Comparison of ENCODE assay signal across 8 cellular contexts in the genomic region with DNA sequence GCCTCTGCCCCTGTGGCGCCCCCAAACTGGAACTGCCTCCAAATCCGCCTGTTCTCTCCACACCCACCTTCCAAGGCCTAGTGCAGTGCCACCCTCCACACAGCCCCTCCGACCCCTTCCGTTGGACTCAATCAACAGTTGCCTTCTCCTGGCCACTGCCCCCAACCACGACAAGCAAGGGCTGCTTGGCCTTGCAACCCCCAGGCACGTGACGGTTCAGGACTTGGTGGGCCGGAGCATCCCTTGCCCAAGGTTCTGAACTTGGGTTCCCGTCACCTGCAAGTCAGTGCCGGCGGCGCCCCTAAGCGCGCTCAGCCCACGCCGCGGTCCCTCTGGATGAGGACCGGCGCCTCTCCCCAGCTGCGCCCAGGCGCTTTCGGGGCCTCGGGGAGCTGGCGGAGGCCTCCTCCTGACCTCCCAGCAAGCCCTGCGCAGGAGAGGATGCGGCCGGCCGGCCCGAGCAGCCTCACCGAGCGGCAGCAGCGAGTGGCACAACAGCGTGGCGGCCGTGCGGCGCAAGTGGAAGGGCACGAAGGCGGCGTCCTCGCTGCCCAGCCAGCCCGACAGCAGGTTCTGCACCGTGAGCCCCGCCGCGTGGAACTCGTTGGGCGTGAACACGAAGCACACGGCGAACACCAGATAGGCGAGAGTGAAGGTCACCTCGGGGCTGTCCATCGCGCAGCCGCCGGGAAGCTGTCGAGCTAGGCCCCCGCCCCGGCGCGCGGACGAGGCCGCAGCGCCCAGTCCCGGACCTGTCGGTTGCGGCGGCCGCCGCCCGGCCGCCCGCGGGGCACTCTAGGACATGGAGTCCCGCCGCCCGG. TPM values are rescaled to one million over a fixed set of nuclear protein-coding genes. Genes with fewer than 3 reads are reported as not detected.
A peak's percentile ranks its signal among the peaks of the same experiment; 100 is the strongest.
DNase-seq lines count a peak whose midpoint lies in the region; ATAC-seq and TF ChIP-seq lines count a peak whose summit lies in the region.

No MANE protein-coding gene starts in this region.

- ATAC-seq in GM19023 (IDR thresholded peaks at IDR 0.05; ENCODE audit: unreplicated experiment) = peak; percentile 12
- ATAC-seq in HG03354 (IDR thresholded peaks at IDR 0.05; ENCODE audit: poor library complexity, severe bottlenecking, unreplicated experiment) = peak; percentile 24

- H3K27ac ChIP-seq in C4-2B (peak overlapping the region; percentile 97), VCaP (peak overlapping the region; percentile 96), dorsolateral prefrontal cortex (peak overlapping the region; percentile 36 to 96 (median 89))

- TF ChIP-seq CTCF in C4-2B (conservative IDR thresholded peaks at IDR 0.05) (no peak), VCaP (conservative IDR thresholded peaks at IDR 0.05) (no peak), dorsolateral prefrontal cortex (IDR thresholded peaks at IDR 0.05 in 54 of 56, conservative IDR thresholded peaks at IDR 0.05 in 2 of 56; ENCODE audit: low read depth in 1 of 56, partially characterized antibody in 56 of 56) (no peak), lower leg skin (IDR thresholded peaks at IDR 0.05) (no peak)

- 1 to 6% methylated on average over 23 to 60 of the region's 79 CpGs for WGBS in lower leg skin, 2 donors

- H3K4me3 ChIP-seq in dorsolateral prefrontal cortex (peak overlapping the region; percentile 57 to 93 (median 83)), lower leg skin (ENCODE audit: low read depth, poor library complexity, severe bottlenecking) (peak overlapping the region; percentile 63)

- DNase-seq in dorsolateral prefrontal cortex = peak in 6 of 10 donors; percentile 32 to 74 (median 51)
- no peak for DNase-seq in lower leg skin (ENCODE audit: low spot score in 2 of 2)
- DNase-seq in stimulated activated naive CD4-positive, alpha-beta T cell (lab: John Stamatoyannopoulos, UW) = peak in 4 of 6 experiments; percentile 37 to 59 (median 50)
- no peak for DNase-seq in NCI-H1436 treated with DMSO at 0.1 percent for 48 hours (lab: John Stamatoyannopoulos, UW)

- intact Hi-C loops in dorsolateral prefrontal cortex (cut with DNase I) (loop anchor here in 1 of 2 donors (5.0 kb wide), 1 partner anchor 137 kb away; a partner anchor contains a TSS), lower leg skin (cut with DNase I; ENCODE audit: low total_unique reads) (no loop called here)

- TF ChIP-seq POLR2A in lower leg skin (IDR thresholded peaks at IDR 0.05) = no peak

- H3K27me3 ChIP-seq in dorsolateral prefrontal cortex = no peaks in the 10 kb centered on the region

RNA-seq across cellular contexts. Expression of a gene that starts 0.8 kb away (rescaled TPM):
- total RNA-seq in dorsolateral prefrontal cortex (10 to 100 TPM; 22.2 to 81.4 (median 37.9) TPM), lower leg skin (10 to 100 TPM; 31.0 to 62.0 (median 57.6) TPM)

RNA-seq across cellular contexts. Expression of a gene that starts 0.9 kb away (rescaled TPM):
- total RNA-seq in dorsolateral prefrontal cortex = 10 to 100 TPM in 16 of 120 experiments, 1 to 10 TPM in 104; 2.6 to 15.4 (median 6.8) TPM
- total RNA-seq in lower leg skin = 10 to 100 TPM in 1 of 4 donors, 1 to 10 TPM in 3; 6.1 to 10.0 (median 7.9) TPM

RNA-seq across cellular contexts. Expression of a gene that starts 8.3 kb away (rescaled TPM):
- total RNA-seq in dorsolateral prefrontal cortex (10 to 100 TPM; 23.0 to 54.6 (median 39.9) TPM), lower leg skin (10 to 100 TPM; 45.8 to 66.9 (median 59.4) TPM)

RNA-seq across cellular contexts. Expression of a gene that starts 36.3 kb away (rescaled TPM):
- total RNA-seq in dorsolateral prefrontal cortex (10 to 100 TPM in 3 of 120 experiments, 1 to 10 TPM in 116, under 1 TPM in 1; 0.75 to 11.6 (median 4.3) TPM), lower leg skin (1 to 10 TPM; 1.2 to 7.5 (median 3.7) TPM)

Comparison
In these comparisons a context has a peak if more than half of its experiments do, and no peak if none do; other contexts are left out.
1. DNase-seq: peak in dorsolateral prefrontal cortex (6 of 10) and stimulated activated naive CD4-positive, alpha-beta T cell (4 of 6); none in lower leg skin (0 of 2) and NCI-H1436 treated with DMSO at 0.1 percent for 48 hours (single experiment).
2. Peak in every context shown above with its lines, with median percentiles within 50 percentile points of each other: H3K27ac ChIP-seq.